27 cellular contexts compared by ENCODE assay signal in the genomic region with DNA sequence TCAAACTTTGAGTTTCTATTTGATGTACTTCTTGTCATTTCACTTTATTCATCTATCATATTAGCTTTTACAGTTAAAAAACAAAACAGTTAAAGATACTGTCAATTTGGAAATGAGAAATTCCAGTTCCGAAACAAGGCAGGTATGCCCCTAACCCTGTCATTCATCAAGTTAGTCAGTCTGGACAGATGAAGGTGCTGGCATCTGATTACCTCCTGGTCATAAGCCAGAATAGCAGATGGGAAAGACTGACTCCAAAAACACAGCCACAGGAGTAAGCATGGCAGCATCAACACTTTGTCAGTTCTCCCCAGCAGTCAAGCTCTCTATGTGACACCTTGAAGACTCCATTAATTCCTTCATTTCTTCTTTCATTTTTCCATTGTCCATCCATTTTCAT. TPM values are rescaled to one million over a fixed set of nuclear protein-coding genes. Genes with fewer than 3 reads are reported as not detected.
A peak's percentile ranks its signal among the peaks of the same experiment; 100 is the strongest.
DNase-seq lines count a peak whose midpoint lies in the region; TF ChIP-seq lines count a peak whose summit lies in the region.
"Had no signal": no experiment of that assay in that cellular context is flagged by ENCODE, and none has a peak within 500 bp of the region (broad histone marks: within the 10 kb centered on the region; RNA-seq: fewer than 3 reads in every experiment).

No MANE protein-coding gene starts in this region.

- H3K27me3 ChIP-seq in colonic mucosa (no peaks in the 10 kb centered on the region), HAP-1 (ENCODE audit: low read depth) (no peaks in the 10 kb centered on the region)
- H3K27me3 ChIP-seq: breast epithelium, sigmoid colon, stomach, tibial nerve had no signal

- CTCF ChIA-PET in activated CD4-positive, alpha-beta memory T cell treated with anti-CD3 and anti-CD28 coated beads for 36 hours (lab: Charles Lee) = interaction anchor here (2.4 to 5.7 kb wide), 2 partner anchors 59 kb away, joined by 14 to 40 read pairs; no protein-coding TSS in a partner anchor

- peaks cover 20% of the 10 kb centered on the region for H3K4me1 Mint-ChIP-seq in nephron progenitor cell
- peaks cover 25% of the 10 kb centered on the region for H3K4me1 Mint-ChIP-seq in activated CD4-positive, alpha-beta memory T cell treated with anti-CD3 and anti-CD28 coated beads for 36 hours (ENCODE audit: low read depth)

- DNase-seq in DMS 273 treated with DMSO at 0.1 percent for 48 hours (lab: John Stamatoyannopoulos, UW) = peak; percentile 67
- peak; percentile 82 for DNase-seq in NCI-H446 treated with DMSO at 0.1 percent for 48 hours (lab: John Stamatoyannopoulos, UW)
- DNase-seq in caudate nucleus (lab: John Stamatoyannopoulos, UW) = peak in 1 of 61 donors; percentile 87
- no peak for DNase-seq in nephron progenitor cell
- no peak for DNase-seq in colonic mucosa
- DNase-seq in activated CD4-positive, alpha-beta memory T cell treated with anti-CD3 and anti-CD28 coated beads for 36 hours = no peak
- DNase-seq in HAP-1 (ENCODE audit: low spot score in 2 of 2) = no peak
- DNase-seq: activated CD8-positive, alpha-beta T cell treated with anti-CD3 and anti-CD28 coated beads, Interleukin-2, amount 10 ng/mL, durations not matched to agents 7 days and 5 days; activated naive CD4-positive, alpha-beta T cell treated with anti-CD3 and anti-CD28 coated beads, Interleukin-2, amount 50 U/mL, for 16 hours; cortex of kidney; H9; KBM-7; left ventricle myocardium superior; NCI-H1105; NCI-H1930; NCI-H748 treated with DMSO at 0.1 percent for 48 hours; psoas muscle; sigmoid colon; stimulated activated CD4-positive, alpha-beta T cell treated with anti-CD3 and anti-CD28 coated beads, Interleukin-12 subunit alpha, Interleukin-12 subunit beta, amount 100 ng/mL, for 4 hours; stimulated activated CD4-positive, alpha-beta T cell treated with anti-CD3 and anti-CD28 coated beads, Interleukin-2, amount 100 ng/mL, for 48 hours; stomach; T-helper 2 cell had no signal

- H3K4me3 Mint-ChIP-seq in nephron progenitor cell = no peak overlapping the region
- H3K4me3 Mint-ChIP-seq in activated CD4-positive, alpha-beta memory T cell treated with anti-CD3 and anti-CD28 coated beads for 36 hours = no peak overlapping the region
- H3K4me3 Mint-ChIP-seq: activated CD8-positive, alpha-beta T cell treated with anti-CD3 and anti-CD28 coated beads, Interleukin-2, amount 10 ng/mL, durations not matched to agents 7 days and 5 days; H9 had no signal

- peaks cover 4% of the 10 kb centered on the region for H3K36me3 Mint-ChIP-seq in nephron progenitor cell (ENCODE audit: low read depth)
- peaks cover 2% of the 10 kb centered on the region for H3K36me3 Mint-ChIP-seq in activated CD4-positive, alpha-beta memory T cell treated with anti-CD3 and anti-CD28 coated beads for 36 hours

- H3K4me3 ChIP-seq in colonic mucosa = no peak overlapping the region
- H3K4me3 ChIP-seq in HAP-1 = no peak overlapping the region
- H3K4me3 ChIP-seq: breast epithelium, psoas muscle, sigmoid colon, stomach, tibial nerve had no signal

- POLR2A ChIA-PET in activated CD4-positive, alpha-beta memory T cell treated with anti-CD3 and anti-CD28 coated beads for 36 hours (lab: Charles Lee) = no interaction called here

- H3K27ac ChIP-seq in caudate nucleus (ENCODE audit: low read depth, low read length) (peak overlapping the region; percentile 97), colonic mucosa (no peak overlapping the region)
- H3K27ac ChIP-seq: psoas muscle, sigmoid colon, stomach had no signal

- H3K9me3 Mint-ChIP-seq in nephron progenitor cell = no peaks in the 10 kb centered on the region
- no peaks in the 10 kb centered on the region for H3K9me3 Mint-ChIP-seq in activated CD4-positive, alpha-beta memory T cell treated with anti-CD3 and anti-CD28 coated beads for 36 hours
- H3K9me3 Mint-ChIP-seq: activated T-helper 2 cell treated with anti-CD3 and anti-CD28 coated beads, Interferon-gamma antibody, Interleukin-2, Interleukin-4, amounts not matched to agents 10 μg/mL and 5 μg/mL and 100 μg/mL, durations not matched to agents 14 hours and 24 hours and 36 hours; H9 had no signal

- intact Hi-C loops in colonic mucosa (cut with DNase I) = no loop called here
- intact Hi-C loops in activated CD4-positive, alpha-beta memory T cell treated with anti-CD3 and anti-CD28 coated beads for 36 hours (cut with micrococcal nuclease) = no loop called here

- H3K36me3 ChIP-seq in colonic mucosa (no peaks in the 10 kb centered on the region), HAP-1 (replicated peaks) (peaks cover 8% of the 10 kb centered on the region)
- H3K36me3 ChIP-seq: breast epithelium had no signal

- H3K9me3 ChIP-seq in colonic mucosa = no peaks in the 10 kb centered on the region
- no peaks in the 10 kb centered on the region for H3K9me3 ChIP-seq in HAP-1
- H3K9me3 ChIP-seq: breast epithelium, psoas muscle, sigmoid colon, stomach, tibial nerve had no signal

- H3K9ac ChIP-seq in colonic mucosa (ENCODE audit: low read depth in 2 of 2, low read length in 2 of 2) = no peak overlapping the region

- no peaks in the 10 kb centered on the region for H3K27me3 Mint-ChIP-seq in nephron progenitor cell (ENCODE audit: low read depth, poor library complexity)
- no peaks in the 10 kb centered on the region for H3K27me3 Mint-ChIP-seq in activated CD4-positive, alpha-beta memory T cell treated with anti-CD3 and anti-CD28 coated beads for 36 hours

- H3K4me1 ChIP-seq in colonic mucosa = no peaks in the 10 kb centered on the region
- H3K4me1 ChIP-seq in HAP-1 = peaks cover 3% of the 10 kb centered on the region

- in situ Hi-C loops in HAP-1 (cut with MboI; ENCODE audit: low sequenced_read_pairs) = no loop called here

- TF ChIP-seq CTCF in nephron progenitor cell (IDR thresholded peaks at IDR 0.05) = no peak
- TF ChIP-seq CTCF in colonic mucosa (IDR thresholded peaks at IDR 0.05) = no peak

- peak overlapping the region; percentile 63 for H3K27ac Mint-ChIP-seq in nephron progenitor cell
- no peak overlapping the region for H3K27ac Mint-ChIP-seq in activated CD4-positive, alpha-beta memory T cell treated with anti-CD3 and anti-CD28 coated beads for 36 hours
- H3K27ac Mint-ChIP-seq: activated T-helper 2 cell treated with anti-CD3 and anti-CD28 coated beads, Interferon-gamma antibody, Interleukin-2, Interleukin-4, amounts not matched to agents 10 μg/mL and 5 μg/mL and 100 μg/mL, durations not matched to agents 14 hours and 24 hours and 36 hours had no signal

RNA-seq across cellular contexts. Expression of gene LRRC51, which starts 4.3 kb away (rescaled TPM):
- 10 to 100 TPM in 1 of 2 donors, 1 to 10 TPM in 1; 6.2 to 10.9 TPM for total RNA-seq in colonic mucosa
- 1 to 10 TPM; 8.3 to 8.5 TPM for total RNA-seq in activated CD4-positive, alpha-beta memory T cell treated with anti-CD3 and anti-CD28 coated beads for 36 hours

RNA-seq across cellular contexts. Expression of gene NUMA1, which starts 4.6 kb away (rescaled TPM):
- total RNA-seq in colonic mucosa = 100 to 1,000 TPM; 154 to 158 TPM
- total RNA-seq in activated CD4-positive, alpha-beta memory T cell treated with anti-CD3 and anti-CD28 coated beads for 36 hours = 100 to 1,000 TPM; 149 to 158 TPM

RNA-seq across cellular contexts. Expression of gene LAMTOR1, which starts 18.1 kb away (rescaled TPM):
- 10 to 100 TPM; 84.9 to 93.4 TPM for total RNA-seq in colonic mucosa
- 10 to 100 TPM; 54.3 to 56.2 TPM for total RNA-seq in activated CD4-positive, alpha-beta memory T cell treated with anti-CD3 and anti-CD28 coated beads for 36 hours

RNA-seq across cellular contexts. Expression of gene TOMT, which starts 20.8 kb away (rescaled TPM):
- total RNA-seq in colonic mucosa = not detected
- not detected for total RNA-seq in activated CD4-positive, alpha-beta memory T cell treated with anti-CD3 and anti-CD28 coated beads for 36 hours
- total RNA-seq: activated CD8-positive, alpha-beta T cell treated with anti-CD3 and anti-CD28 coated beads, Interleukin-2, amount 10 ng/mL, durations not matched to agents 7 days and 5 days; activated T-helper 2 cell treated with anti-CD3 and anti-CD28 coated beads, Interferon-gamma antibody, Interleukin-2, Interleukin-4, amounts not matched to agents 10 μg/mL and 5 μg/mL and 100 μg/mL, durations not matched to agents 14 hours and 24 hours and 36 hours; breast epithelium; H9; left ventricle myocardium superior; MCF 10A; mesenteric fat pad; psoas muscle; sigmoid colon; stomach; tibial nerve had no signal

RNA-seq across cellular contexts. Expression of gene ANAPC15, which starts 27.5 kb away (rescaled TPM):
- 10 to 100 TPM; 45.1 to 70.1 TPM for total RNA-seq in colonic mucosa
- 10 to 100 TPM; 62.6 to 64.2 TPM for total RNA-seq in activated CD4-positive, alpha-beta memory T cell treated with anti-CD3 and anti-CD28 coated beads for 36 hours

Comparison
In these comparisons a context has a peak if more than half of its experiments do, and no peak if none do; other contexts are left out.
1. DNase-seq: peak in DMS 273 treated with DMSO at 0.1 percent for 48 hours (single experiment) and NCI-H446 treated with DMSO at 0.1 percent for 48 hours (single experiment); none in nephron progenitor cell (single experiment), colonic mucosa (single experiment), activated CD4-positive, alpha-beta memory T cell treated with anti-CD3 and anti-CD28 coated beads for 36 hours (single experiment) and HAP-1 (0 of 2).